ENCODE assay signal across 1 cellular context in the genomic region with DNA sequence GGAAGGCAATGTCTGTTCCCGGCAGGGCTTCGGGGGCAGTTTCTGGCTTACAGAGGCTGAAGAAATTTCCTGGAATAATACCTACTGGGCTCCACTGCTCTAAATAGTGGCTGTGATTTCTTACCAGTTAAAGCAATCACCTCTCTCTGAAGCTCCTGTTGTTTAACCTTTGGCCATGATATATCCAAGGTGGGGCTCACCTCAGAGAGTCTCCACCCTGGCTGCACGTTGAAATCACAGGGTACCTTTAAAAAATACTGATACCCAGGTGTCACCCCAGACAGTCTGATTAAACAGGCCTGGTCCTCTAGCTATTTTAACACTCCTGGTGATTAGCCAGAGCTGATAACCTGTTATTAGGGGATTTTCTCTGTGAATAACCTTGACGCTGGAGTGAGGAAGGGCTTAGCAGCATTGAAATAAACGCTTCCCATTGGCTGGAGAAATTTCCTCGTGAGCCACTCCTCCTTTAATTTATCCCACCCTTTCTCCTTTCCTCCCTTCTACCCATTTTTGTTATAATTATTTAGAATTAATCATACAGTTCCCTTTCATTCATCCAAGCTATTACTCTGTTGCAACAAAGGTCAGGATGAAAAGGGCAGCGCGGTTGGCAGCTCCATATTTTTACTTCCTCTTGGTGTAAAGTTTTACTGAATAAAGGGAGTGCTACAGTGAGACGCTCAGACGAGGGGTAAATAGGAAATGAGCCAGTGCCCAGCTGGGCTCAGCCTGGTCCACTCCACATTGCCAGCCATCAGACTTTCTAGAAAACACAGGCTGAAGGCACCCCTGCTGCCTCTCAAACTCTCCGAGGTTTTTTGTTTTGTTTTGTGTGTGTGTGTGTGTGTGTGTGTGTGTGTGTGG.
TF ChIP-seq lines count a peak whose summit lies in the region.

No MANE protein-coding gene starts in this region.

TF ChIP-seq in H1, 55 proteins besides CTCF, POLR2A, EP300 and RAD21:
- TF ChIP-seq TAF7 (optimal IDR thresholded peaks at IDR 0.05; ENCODE audit: borderline replicate concordance, low read depth, low read length) (no peak), HDAC6 (IDR thresholded peaks at IDR 0.05; ENCODE audit: low read depth, low read length) (no peak), RFX5 (IDR thresholded peaks at IDR 0.05; ENCODE audit: borderline replicate concordance, low read depth, low read length) (no peak)
TF ChIP-seq in H1: peak in this region for 0.
